1 cellular context compared by ENCODE assay signal in genomic region chr1:52727114-52727586, GRCh38.
TF ChIP-seq lines count a peak whose summit lies in the region.

No MANE protein-coding gene starts in this region.

TF ChIP-seq in HEK293, 187 proteins besides CTCF, POLR2A, EP300 and RAD21 (continued from another document and continues in another):
- TF ChIP-seq, protein P1, sequence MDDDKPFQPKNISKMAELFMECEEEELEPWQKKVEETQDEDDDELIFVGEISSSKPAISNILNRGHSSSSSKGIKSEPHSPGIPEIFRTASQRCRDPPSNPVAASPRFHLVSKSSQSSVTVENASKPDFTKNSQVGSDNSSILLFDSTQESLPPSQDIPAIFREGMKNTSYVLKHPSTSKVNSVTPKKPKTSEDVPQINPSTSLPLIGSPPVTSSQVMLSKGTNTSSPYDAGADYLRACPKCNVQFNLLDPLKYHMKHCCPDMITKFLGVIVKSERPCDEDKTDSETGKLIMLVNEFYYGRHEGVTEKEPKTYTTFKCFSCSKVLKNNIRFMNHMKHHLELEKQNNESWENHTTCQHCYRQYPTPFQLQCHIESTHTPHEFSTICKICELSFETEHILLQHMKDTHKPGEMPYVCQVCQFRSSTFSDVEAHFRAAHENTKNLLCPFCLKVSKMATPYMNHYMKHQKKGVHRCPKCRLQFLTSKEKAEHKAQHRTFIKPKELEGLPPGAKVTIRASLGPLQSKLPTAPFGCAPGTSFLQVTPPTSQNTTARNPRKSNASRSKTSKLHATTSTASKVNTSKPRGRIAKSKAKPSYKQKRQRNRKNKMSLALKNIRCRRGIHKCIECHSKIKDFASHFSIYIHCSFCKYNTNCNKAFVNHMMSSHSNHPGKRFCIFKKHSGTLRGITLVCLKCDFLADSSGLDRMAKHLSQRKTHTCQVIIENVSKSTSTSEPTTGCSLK (tag by site-specific recombination; IDR thresholded peaks at IDR 0.05) = no peak
- no peak for TF ChIP-seq ZNF629 (tag by site-specific recombination; IDR thresholded peaks at IDR 0.05)
- TF ChIP-seq, protein P2, sequence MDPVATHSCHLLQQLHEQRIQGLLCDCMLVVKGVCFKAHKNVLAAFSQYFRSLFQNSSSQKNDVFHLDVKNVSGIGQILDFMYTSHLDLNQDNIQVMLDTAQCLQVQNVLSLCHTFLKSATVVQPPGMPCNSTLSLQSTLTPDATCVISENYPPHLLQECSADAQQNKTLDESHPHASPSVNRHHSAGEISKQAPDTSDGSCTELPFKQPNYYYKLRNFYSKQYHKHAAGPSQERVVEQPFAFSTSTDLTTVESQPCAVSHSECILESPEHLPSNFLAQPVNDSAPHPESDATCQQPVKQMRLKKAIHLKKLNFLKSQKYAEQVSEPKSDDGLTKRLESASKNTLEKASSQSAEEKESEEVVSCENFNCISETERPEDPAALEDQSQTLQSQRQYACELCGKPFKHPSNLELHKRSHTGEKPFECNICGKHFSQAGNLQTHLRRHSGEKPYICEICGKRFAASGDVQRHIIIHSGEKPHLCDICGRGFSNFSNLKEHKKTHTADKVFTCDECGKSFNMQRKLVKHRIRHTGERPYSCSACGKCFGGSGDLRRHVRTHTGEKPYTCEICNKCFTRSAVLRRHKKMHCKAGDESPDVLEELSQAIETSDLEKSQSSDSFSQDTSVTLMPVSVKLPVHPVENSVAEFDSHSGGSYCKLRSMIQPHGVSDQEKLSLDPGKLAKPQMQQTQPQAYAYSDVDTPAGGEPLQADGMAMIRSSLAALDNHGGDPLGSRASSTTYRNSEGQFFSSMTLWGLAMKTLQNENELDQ (tag by site-specific recombination; IDR thresholded peaks at IDR 0.05; ENCODE audit: low read depth) = no peak
- no peak for TF ChIP-seq HOXC10 (CRISPR knock-in tag; IDR thresholded peaks at IDR 0.05)
- TF ChIP-seq ZNF521 (tag by site-specific recombination; IDR thresholded peaks at IDR 0.05) = no peak
- TF ChIP-seq ZFP3 (tag by site-specific recombination; IDR thresholded peaks at IDR 0.05; ENCODE audit: low read depth) = no peak
- TF ChIP-seq, protein P3, sequence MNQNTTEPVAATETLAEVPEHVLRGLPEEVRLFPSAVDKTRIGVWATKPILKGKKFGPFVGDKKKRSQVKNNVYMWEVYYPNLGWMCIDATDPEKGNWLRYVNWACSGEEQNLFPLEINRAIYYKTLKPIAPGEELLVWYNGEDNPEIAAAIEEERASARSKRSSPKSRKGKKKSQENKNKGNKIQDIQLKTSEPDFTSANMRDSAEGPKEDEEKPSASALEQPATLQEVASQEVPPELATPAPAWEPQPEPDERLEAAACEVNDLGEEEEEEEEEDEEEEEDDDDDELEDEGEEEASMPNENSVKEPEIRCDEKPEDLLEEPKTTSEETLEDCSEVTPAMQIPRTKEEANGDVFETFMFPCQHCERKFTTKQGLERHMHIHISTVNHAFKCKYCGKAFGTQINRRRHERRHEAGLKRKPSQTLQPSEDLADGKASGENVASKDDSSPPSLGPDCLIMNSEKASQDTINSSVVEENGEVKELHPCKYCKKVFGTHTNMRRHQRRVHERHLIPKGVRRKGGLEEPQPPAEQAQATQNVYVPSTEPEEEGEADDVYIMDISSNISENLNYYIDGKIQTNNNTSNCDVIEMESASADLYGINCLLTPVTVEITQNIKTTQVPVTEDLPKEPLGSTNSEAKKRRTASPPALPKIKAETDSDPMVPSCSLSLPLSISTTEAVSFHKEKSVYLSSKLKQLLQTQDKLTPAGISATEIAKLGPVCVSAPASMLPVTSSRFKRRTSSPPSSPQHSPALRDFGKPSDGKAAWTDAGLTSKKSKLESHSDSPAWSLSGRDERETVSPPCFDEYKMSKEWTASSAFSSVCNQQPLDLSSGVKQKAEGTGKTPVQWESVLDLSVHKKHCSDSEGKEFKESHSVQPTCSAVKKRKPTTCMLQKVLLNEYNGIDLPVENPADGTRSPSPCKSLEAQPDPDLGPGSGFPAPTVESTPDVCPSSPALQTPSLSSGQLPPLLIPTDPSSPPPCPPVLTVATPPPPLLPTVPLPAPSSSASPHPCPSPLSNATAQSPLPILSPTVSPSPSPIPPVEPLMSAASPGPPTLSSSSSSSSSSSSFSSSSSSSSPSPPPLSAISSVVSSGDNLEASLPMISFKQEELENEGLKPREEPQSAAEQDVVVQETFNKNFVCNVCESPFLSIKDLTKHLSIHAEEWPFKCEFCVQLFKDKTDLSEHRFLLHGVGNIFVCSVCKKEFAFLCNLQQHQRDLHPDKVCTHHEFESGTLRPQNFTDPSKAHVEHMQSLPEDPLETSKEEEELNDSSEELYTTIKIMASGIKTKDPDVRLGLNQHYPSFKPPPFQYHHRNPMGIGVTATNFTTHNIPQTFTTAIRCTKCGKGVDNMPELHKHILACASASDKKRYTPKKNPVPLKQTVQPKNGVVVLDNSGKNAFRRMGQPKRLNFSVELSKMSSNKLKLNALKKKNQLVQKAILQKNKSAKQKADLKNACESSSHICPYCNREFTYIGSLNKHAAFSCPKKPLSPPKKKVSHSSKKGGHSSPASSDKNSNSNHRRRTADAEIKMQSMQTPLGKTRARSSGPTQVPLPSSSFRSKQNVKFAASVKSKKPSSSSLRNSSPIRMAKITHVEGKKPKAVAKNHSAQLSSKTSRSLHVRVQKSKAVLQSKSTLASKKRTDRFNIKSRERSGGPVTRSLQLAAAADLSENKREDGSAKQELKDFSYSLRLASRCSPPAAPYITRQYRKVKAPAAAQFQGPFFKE (tag by site-specific recombination; IDR thresholded peaks at IDR 0.05; ENCODE audit: borderline replicate concordance) = no peak
- TF ChIP-seq, protein P4, sequence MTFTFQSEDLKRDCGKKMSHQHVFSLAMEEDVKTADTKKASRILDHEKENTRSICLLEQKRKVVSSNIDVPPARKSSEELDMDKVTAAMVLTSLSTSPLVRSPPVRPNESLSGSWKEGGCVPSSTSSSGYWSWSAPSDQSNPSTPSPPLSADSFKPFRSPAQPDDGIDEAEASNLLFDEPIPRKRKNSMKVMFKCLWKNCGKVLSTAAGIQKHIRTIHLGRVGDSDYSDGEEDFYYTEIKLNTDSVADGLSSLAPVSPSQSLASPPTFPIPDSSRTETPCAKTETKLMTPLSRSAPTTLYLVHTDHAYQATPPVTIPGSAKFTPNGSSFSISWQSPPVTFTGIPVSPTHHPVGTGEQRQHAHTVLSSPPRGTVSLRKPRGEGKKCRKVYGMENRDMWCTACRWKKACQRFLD (tag by site-specific recombination; IDR thresholded peaks at IDR 0.05) = no peak
- TF ChIP-seq ZBTB20 (tag by site-specific recombination; IDR thresholded peaks at IDR 0.05) = 0 out of 2 replicates have a peak, but pooled peaks have one; percentile 0
- no peak for TF ChIP-seq ZNF174 (tag by site-specific recombination; IDR thresholded peaks at IDR 0.05)
- no peak for TF ChIP-seq MYNN (tag by site-specific recombination; IDR thresholded peaks at IDR 0.05; ENCODE audit: borderline replicate concordance)
- no peak for TF ChIP-seq ZNF530 (tag by site-specific recombination; IDR thresholded peaks at IDR 0.05; ENCODE audit: low read depth)
- no peak; the same call in 1 of the 2 replicates for TF ChIP-seq ZNF585B (tag by site-specific recombination; IDR thresholded peaks at IDR 0.05)
- TF ChIP-seq BCL11B (tag by site-specific recombination; IDR thresholded peaks at IDR 0.05; ENCODE audit: low read depth) = no peak
- peak; percentile 60; the same call in 1 of the 2 replicates for TF ChIP-seq ZNF335 (tag by site-specific recombination; conservative IDR thresholded peaks at IDR 0.05)
- TF ChIP-seq ZNF138 (tag by site-specific recombination; IDR thresholded peaks at IDR 0.05; ENCODE audit: borderline replicate concordance) = no peak
- TF ChIP-seq BCL6B (tag by site-specific recombination; IDR thresholded peaks at IDR 0.05) = no peak
- no peak for TF ChIP-seq ZSCAN4 (tag by site-specific recombination; IDR thresholded peaks at IDR 0.05)
- no peak for TF ChIP-seq ZNF391 (tag by site-specific recombination; IDR thresholded peaks at IDR 0.05; ENCODE audit: borderline replicate concordance, low read depth)
- TF ChIP-seq MEIS1 (CRISPR knock-in tag; IDR thresholded peaks at IDR 0.05; ENCODE audit: borderline replicate concordance) = no peak
- TF ChIP-seq ZBTB21 (tag by site-specific recombination; IDR thresholded peaks at IDR 0.05) = no peak
- TF ChIP-seq, protein P5, sequence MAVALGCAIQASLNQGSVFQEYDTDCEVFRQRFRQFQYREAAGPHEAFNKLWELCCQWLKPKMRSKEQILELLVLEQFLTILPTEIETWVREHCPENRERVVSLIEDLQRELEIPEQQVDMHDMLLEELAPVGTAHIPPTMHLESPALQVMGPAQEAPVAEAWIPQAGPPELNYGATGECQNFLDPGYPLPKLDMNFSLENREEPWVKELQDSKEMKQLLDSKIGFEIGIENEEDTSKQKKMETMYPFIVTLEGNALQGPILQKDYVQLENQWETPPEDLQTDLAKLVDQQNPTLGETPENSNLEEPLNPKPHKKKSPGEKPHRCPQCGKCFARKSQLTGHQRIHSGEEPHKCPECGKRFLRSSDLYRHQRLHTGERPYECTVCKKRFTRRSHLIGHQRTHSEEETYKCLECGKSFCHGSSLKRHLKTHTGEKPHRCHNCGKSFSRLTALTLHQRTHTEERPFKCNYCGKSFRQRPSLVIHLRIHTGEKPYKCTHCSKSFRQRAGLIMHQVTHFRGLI (tag by site-specific recombination; IDR thresholded peaks at IDR 0.05) = no peak
- TF ChIP-seq GLI4 (tag by site-specific recombination; IDR thresholded peaks at IDR 0.05) = 0 out of 2 replicates have a peak, but pooled peaks have one; percentile 3
- TF ChIP-seq ZBTB10 (tag by site-specific recombination; IDR thresholded peaks at IDR 0.05) = no peak; the same call in 1 of the 2 replicates
- TF ChIP-seq ZNF423 (tag by site-specific recombination; IDR thresholded peaks at IDR 0.05) = no peak
- 0 out of 2 replicates have a peak, but pooled peaks have one; percentile 14 for TF ChIP-seq ZXDB (tag by site-specific recombination; IDR thresholded peaks at IDR 0.05)
- no peak for TF ChIP-seq GLIS2 (tag by site-specific recombination; IDR thresholded peaks at IDR 0.05)
- TF ChIP-seq, protein P6, sequence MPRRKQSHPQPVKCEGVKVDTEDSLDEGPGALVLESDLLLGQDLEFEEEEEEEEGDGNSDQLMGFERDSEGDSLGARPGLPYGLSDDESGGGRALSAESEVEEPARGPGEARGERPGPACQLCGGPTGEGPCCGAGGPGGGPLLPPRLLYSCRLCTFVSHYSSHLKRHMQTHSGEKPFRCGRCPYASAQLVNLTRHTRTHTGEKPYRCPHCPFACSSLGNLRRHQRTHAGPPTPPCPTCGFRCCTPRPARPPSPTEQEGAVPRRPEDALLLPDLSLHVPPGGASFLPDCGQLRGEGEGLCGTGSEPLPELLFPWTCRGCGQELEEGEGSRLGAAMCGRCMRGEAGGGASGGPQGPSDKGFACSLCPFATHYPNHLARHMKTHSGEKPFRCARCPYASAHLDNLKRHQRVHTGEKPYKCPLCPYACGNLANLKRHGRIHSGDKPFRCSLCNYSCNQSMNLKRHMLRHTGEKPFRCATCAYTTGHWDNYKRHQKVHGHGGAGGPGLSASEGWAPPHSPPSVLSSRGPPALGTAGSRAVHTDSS (tag by site-specific recombination; IDR thresholded peaks at IDR 0.05) = no peak
- TF ChIP-seq, protein P7, sequence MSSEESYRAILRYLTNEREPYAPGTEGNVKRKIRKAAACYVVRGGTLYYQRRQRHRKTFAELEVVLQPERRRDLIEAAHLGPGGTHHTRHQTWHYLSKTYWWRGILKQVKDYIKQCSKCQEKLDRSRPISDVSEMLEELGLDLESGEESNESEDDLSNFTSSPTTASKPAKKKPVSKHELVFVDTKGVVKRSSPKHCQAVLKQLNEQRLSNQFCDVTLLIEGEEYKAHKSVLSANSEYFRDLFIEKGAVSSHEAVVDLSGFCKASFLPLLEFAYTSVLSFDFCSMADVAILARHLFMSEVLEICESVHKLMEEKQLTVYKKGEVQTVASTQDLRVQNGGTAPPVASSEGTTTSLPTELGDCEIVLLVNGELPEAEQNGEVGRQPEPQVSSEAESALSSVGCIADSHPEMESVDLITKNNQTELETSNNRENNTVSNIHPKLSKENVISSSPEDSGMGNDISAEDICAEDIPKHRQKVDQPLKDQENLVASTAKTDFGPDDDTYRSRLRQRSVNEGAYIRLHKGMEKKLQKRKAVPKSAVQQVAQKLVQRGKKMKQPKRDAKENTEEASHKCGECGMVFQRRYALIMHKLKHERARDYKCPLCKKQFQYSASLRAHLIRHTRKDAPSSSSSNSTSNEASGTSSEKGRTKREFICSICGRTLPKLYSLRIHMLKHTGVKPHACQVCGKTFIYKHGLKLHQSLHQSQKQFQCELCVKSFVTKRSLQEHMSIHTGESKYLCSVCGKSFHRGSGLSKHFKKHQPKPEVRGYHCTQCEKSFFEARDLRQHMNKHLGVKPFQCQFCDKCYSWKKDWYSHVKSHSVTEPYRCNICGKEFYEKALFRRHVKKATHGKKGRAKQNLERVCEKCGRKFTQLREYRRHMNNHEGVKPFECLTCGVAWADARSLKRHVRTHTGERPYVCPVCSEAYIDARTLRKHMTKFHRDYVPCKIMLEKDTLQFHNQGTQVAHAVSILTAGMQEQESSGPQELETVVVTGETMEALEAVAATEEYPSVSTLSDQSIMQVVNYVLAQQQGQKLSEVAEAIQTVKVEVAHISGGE (tag by site-specific recombination; conservative IDR thresholded peaks at IDR 0.05; ENCODE audit: low read depth) = peak; percentile 78
- no peak for TF ChIP-seq KLF10 (tag by site-specific recombination; IDR thresholded peaks at IDR 0.05)
